31 cellular contexts compared by ENCODE assay signal in the genomic region with DNA sequence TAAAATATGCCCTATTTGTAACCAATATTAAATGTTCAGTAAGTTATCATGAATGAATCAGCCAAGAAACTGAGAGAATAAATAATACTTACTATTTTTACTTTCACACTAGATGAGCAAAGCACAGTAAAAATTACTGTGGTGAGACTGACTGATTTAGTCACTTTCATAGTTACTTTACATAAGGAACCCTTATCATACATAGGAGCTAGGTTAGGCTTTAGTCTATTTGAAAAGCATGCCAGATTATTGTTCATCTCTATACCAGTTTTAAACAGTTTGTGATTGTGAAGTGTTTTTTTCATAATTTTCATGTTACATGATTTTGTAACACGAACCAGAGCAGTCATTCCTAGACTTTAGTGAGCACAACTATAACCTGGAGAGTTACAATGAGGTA.
"Had no signal": no experiment of that assay in that cellular context is flagged by ENCODE, and none has a peak within 500 bp of the region (broad histone marks: within the 10 kb centered on the region; RNA-seq: fewer than 3 reads in every experiment).

No MANE protein-coding gene starts in this region.

- H3K4me1 ChIP-seq: adrenal gland, body of pancreas, breast epithelium had no signal

- H3K36me3 ChIP-seq: adrenal gland, brain microvascular endothelial cell, breast epithelium had no signal

- H3K27ac ChIP-seq: adrenal gland, body of pancreas, brain microvascular endothelial cell, breast epithelium, VCaP had no signal

- H3K27me3 ChIP-seq: adrenal gland, body of pancreas, brain microvascular endothelial cell, breast epithelium had no signal

- H3K9me3 Mint-ChIP-seq: activated B cell treated with CpG ODN at 0.5 μM for 24 hours; activated CD4-positive, alpha-beta memory T cell treated with anti-CD3 and anti-CD28 coated beads for 36 hours; activated CD4-positive, alpha-beta T cell treated with anti-CD3 and anti-CD28 coated beads, Interleukin-2, amount 10 ng/mL, durations not matched to agents 24 days and 14 days; activated CD8-positive, alpha-beta T cell treated with anti-CD3 and anti-CD28 coated beads for 36 hours; activated naive CD4-positive, alpha-beta T cell treated with anti-CD3 and anti-CD28 coated beads for 36 hours; activated naive CD8-positive, alpha-beta T cell treated with anti-CD3 and anti-CD28 coated beads for 36 hours; activated T-cell treated with anti-CD3 and anti-CD28 coated beads, Interleukin-2, amount 50 U/mL, for 24 hours; activated T-helper 1 cell treated with anti-CD3 and anti-CD28 coated beads, Interleukin-12 subunit alpha, Interleukin-12 subunit beta, Interleukin-2, Interleukin-4 antibody, amounts not matched to agents 30 ng/mL and 10 ng/mL and 1 ng/mL, durations not matched to agents 14 hours and 24 hours and 36 hours; T-helper 1 cell treated with Interleukin-12 subunit alpha and Interleukin-12 subunit beta and Interleukin-4 antibody, amounts not matched to agents 30 μg/mL and 1 μg/mL, for 36 hours; T-helper 2 cell treated with Interferon-gamma antibody and Interleukin-4, amounts not matched to agents 5 μg/mL and 100 μg/mL, for 36 hours had no signal

- H3K4me3 ChIP-seq: adrenal gland, body of pancreas had no signal

- H3K4me3 Mint-ChIP-seq: activated B cell treated with CpG ODN at 0.5 μM for 24 hours; activated CD4-positive, alpha-beta memory T cell treated with anti-CD3 and anti-CD28 coated beads for 36 hours; activated CD4-positive, alpha-beta T cell treated with anti-CD3 and anti-CD28 coated beads, Interleukin-2, amount 10 ng/mL, durations not matched to agents 24 days and 14 days; activated CD8-positive, alpha-beta T cell treated with anti-CD3 and anti-CD28 coated beads for 36 hours; activated naive CD4-positive, alpha-beta T cell treated with anti-CD3 and anti-CD28 coated beads for 36 hours; activated naive CD8-positive, alpha-beta T cell treated with anti-CD3 and anti-CD28 coated beads for 36 hours; activated T-cell treated with anti-CD3 and anti-CD28 coated beads, Interleukin-2, amount 50 U/mL, for 24 hours; activated T-helper 1 cell treated with anti-CD3 and anti-CD28 coated beads, Interleukin-12 subunit alpha, Interleukin-12 subunit beta, Interleukin-2, Interleukin-4 antibody, amounts not matched to agents 30 ng/mL and 10 ng/mL and 1 ng/mL, durations not matched to agents 14 hours and 24 hours and 36 hours; activated T-helper 17 cell treated with anti-CD3 and anti-CD28 coated beads, Interleukin-2, amount 50 U/mL, for 72 hours; T-helper 1 cell treated with Interleukin-12 subunit alpha and Interleukin-12 subunit beta and Interleukin-4 antibody, amounts not matched to agents 30 μg/mL and 1 μg/mL, for 36 hours; T-helper 2 cell treated with Interferon-gamma antibody and Interleukin-4, amounts not matched to agents 5 μg/mL and 100 μg/mL, for 36 hours had no signal

- H3K27me3 Mint-ChIP-seq: activated B cell treated with CpG ODN at 0.5 μM for 24 hours; activated CD4-positive, alpha-beta memory T cell treated with anti-CD3 and anti-CD28 coated beads for 36 hours; activated CD4-positive, alpha-beta T cell treated with anti-CD3 and anti-CD28 coated beads, Interleukin-2, amount 10 ng/mL, durations not matched to agents 24 days and 14 days; activated CD8-positive, alpha-beta T cell treated with anti-CD3 and anti-CD28 coated beads for 36 hours; activated T-cell treated with anti-CD3 and anti-CD28 coated beads, Interleukin-2, amount 50 U/mL, for 24 hours; activated T-helper 17 cell treated with anti-CD3 and anti-CD28 coated beads, Interleukin-2, amount 50 U/mL, for 72 hours had no signal

- DNase-seq: activated B cell treated with CpG ODN at 0.5 μM for 24 hours; activated CD4-positive, alpha-beta memory T cell treated with anti-CD3 and anti-CD28 coated beads for 36 hours; activated CD4-positive, alpha-beta T cell treated with anti-CD3 and anti-CD28 coated beads for 4 hours; activated CD4-positive, alpha-beta T cell treated with anti-CD3 and anti-CD28 coated beads, Interleukin-2, amount 10 ng/mL, durations not matched to agents 24 days and 14 days; activated CD4-positive, alpha-beta T cell treated with anti-CD3 and anti-CD28 coated beads, Interleukin-2, amount 50 U/mL, for 1 hour; activated CD4-positive, alpha-beta T cell treated with anti-CD3 and anti-CD28 coated beads, Interleukin-2, amount 50 U/mL, for 4 hours; activated CD4-positive, CD25-positive, alpha-beta regulatory T cell treated with anti-CD3 and anti-CD28 coated beads, Interleukin-2, amount 50 U/mL, for 72 hours; activated CD8-positive, alpha-beta memory T cell treated with anti-CD3 and anti-CD28 coated beads, Interleukin-2, amount 50 U/mL, for 4 hours; activated CD8-positive, alpha-beta T cell treated with anti-CD3 and anti-CD28 coated beads for 36 hours; activated effector memory CD4-positive, alpha-beta T cell treated with anti-CD3 and anti-CD28 coated beads, Interleukin-2, amount 50 U/mL, for 16 hours; activated gamma-delta T cell treated with Interleukin-2 at 50 U/mL for 16 hours; activated naive CD4-positive, alpha-beta T cell; activated naive CD4-positive, alpha-beta T cell treated with anti-CD3 and anti-CD28 coated beads for 36 hours; activated naive CD4-positive, alpha-beta T cell treated with anti-CD3 and anti-CD28 coated beads, Interleukin-2, amount 50 U/mL, for 16 hours; activated naive CD8-positive, alpha-beta T cell treated with anti-CD3 and anti-CD28 coated beads for 36 hours; activated T-cell treated with anti-CD3 and anti-CD28 coated beads, Interleukin-2, amount 50 U/mL, for 24 hours; adrenal gland; amniotic stem cell; aorta; body of pancreas; brain microvascular endothelial cell; central memory CD4-positive, alpha-beta T cell; T-helper 2 cell; T-helper 9 cell had no signal

- ATAC-seq: activated CD8-positive, alpha-beta T cell treated with anti-CD3 and anti-CD28 coated beads for 36 hours; activated T-helper 17 cell treated with anti-CD3 and anti-CD28 coated beads, Interleukin-2, amount 50 U/mL, for 72 hours; body of pancreas had no signal

- H3K9me3 ChIP-seq: adrenal gland, body of pancreas, breast epithelium had no signal

- H3K4me1 Mint-ChIP-seq: activated B cell treated with CpG ODN at 0.5 μM for 24 hours; activated CD4-positive, alpha-beta T cell treated with anti-CD3 and anti-CD28 coated beads, Interleukin-2, amount 10 ng/mL, durations not matched to agents 24 days and 14 days; activated naive CD8-positive, alpha-beta T cell treated with anti-CD3 and anti-CD28 coated beads for 36 hours; activated T-helper 17 cell treated with anti-CD3 and anti-CD28 coated beads, Interleukin-2, amount 50 U/mL, for 72 hours had no signal

- H3K27ac Mint-ChIP-seq: activated B cell treated with CpG ODN at 0.5 μM for 24 hours; activated CD4-positive, alpha-beta memory T cell treated with anti-CD3 and anti-CD28 coated beads for 36 hours; activated CD4-positive, alpha-beta T cell treated with anti-CD3 and anti-CD28 coated beads, Interleukin-2, amount 10 ng/mL, durations not matched to agents 24 days and 14 days; activated CD8-positive, alpha-beta T cell treated with anti-CD3 and anti-CD28 coated beads for 36 hours; activated naive CD4-positive, alpha-beta T cell treated with anti-CD3 and anti-CD28 coated beads for 36 hours; activated naive CD4-positive, alpha-beta T cell treated with anti-CD3 and anti-CD28 coated beads, Interleukin-2, amount 50 U/mL, for 72 hours; activated naive CD8-positive, alpha-beta T cell treated with anti-CD3 and anti-CD28 coated beads for 36 hours; activated T-cell treated with anti-CD3 and anti-CD28 coated beads, Interleukin-2, amount 50 U/mL, for 24 hours; activated T-helper 1 cell treated with anti-CD3 and anti-CD28 coated beads, Interleukin-12 subunit alpha, Interleukin-12 subunit beta, Interleukin-2, Interleukin-4 antibody, amounts not matched to agents 30 ng/mL and 10 ng/mL and 1 ng/mL, durations not matched to agents 14 hours and 24 hours and 36 hours; activated T-helper 17 cell treated with anti-CD3 and anti-CD28 coated beads, Interleukin-2, amount 50 U/mL, for 72 hours; T-helper 1 cell treated with Interleukin-12 subunit alpha and Interleukin-12 subunit beta and Interleukin-4 antibody, amounts not matched to agents 30 μg/mL and 1 μg/mL, for 36 hours; T-helper 2 cell treated with Interferon-gamma antibody and Interleukin-4, amounts not matched to agents 5 μg/mL and 100 μg/mL, for 36 hours had no signal

- H3K36me3 Mint-ChIP-seq: activated CD4-positive, alpha-beta memory T cell treated with anti-CD3 and anti-CD28 coated beads for 36 hours; activated naive CD4-positive, alpha-beta T cell treated with anti-CD3 and anti-CD28 coated beads, Interleukin-2, amount 50 U/mL, for 72 hours; activated naive CD8-positive, alpha-beta T cell treated with anti-CD3 and anti-CD28 coated beads for 36 hours had no signal
